8 cellular contexts compared by ENCODE assay signal in genomic region chr7:873367-874002, GRCh38. TPM values are rescaled to one million over a fixed set of nuclear protein-coding genes. Genes with fewer than 3 reads are reported as not detected.
DNase-seq lines count a peak whose midpoint lies in the region; ATAC-seq and TF ChIP-seq lines count a peak whose summit lies in the region.

No MANE protein-coding gene starts in this region.

- CTCF ChIA-PET in T-cell (lab: Charles Lee): interaction anchor here (0.5 to 1.8 kb wide), 8 partner anchors 46 to 532 kb away, joined by 3 to 10 read pairs (median 4); no protein-coding TSS in a partner anchor

- H3K4me1 ChIP-seq in adrenal gland (replicated peaks in 1 of 2): peaks cover 15 to 26% of the 10 kb centered on the region in 2 donors
- H3K4me1 ChIP-seq in vagina: peaks cover 32% of the 10 kb centered on the region

- TF ChIP-seq POLR2A in adrenal gland (IDR thresholded peaks at IDR 0.05): no peak
- no peak for TF ChIP-seq POLR2A in vagina (IDR thresholded peaks at IDR 0.05)

- ATAC-seq in T-cell (replicated peaks in 1 of 4) (peak; percentile 17 to 31 (median 22)), left cardiac atrium (peak; percentile 10 to 28), GM21515 (IDR thresholded peaks at IDR 0.05; ENCODE audit: unreplicated experiment) (no peak)

- no peak overlapping the region for H3K4me3 Mint-ChIP-seq in T-cell

- no peaks in the 10 kb centered on the region for H3K9me3 Mint-ChIP-seq in T-cell

- H3K27ac Mint-ChIP-seq in T-cell: peak overlapping the region; percentile 71

- DNase-seq in NCI-H1105 treated with DMSO at 0.1 percent for 48 hours (lab: John Stamatoyannopoulos, UW): peak; percentile 72
- peak; percentile 27 to 67 (median 48) for DNase-seq in T-cell
- peak; percentile 83 to 95 (median 90) for DNase-seq in adrenal gland
- peak; percentile 89 for DNase-seq in left cardiac atrium
- peak; percentile 81 for DNase-seq in putamen (ENCODE audit: low spot score)
- no peak for DNase-seq in vagina (ENCODE audit: extremely low spot score in 2 of 2)

- POLR2A ChIA-PET in T-cell (lab: Charles Lee): no interaction called here

- H3K4me3 ChIP-seq in adrenal gland: no peak overlapping the region
- no peak overlapping the region for H3K4me3 ChIP-seq in vagina

- H3K27ac ChIP-seq in adrenal gland: peak overlapping the region in 3 of 5 donors; percentile 54 to 62 (median 55)
- peak overlapping the region; percentile 91 for H3K27ac ChIP-seq in vagina

- peaks cover 0 to 29% of the 10 kb centered on the region in 2 donors for H3K36me3 ChIP-seq in adrenal gland (replicated peaks in 1 of 2)
- peaks cover 0 to 42% of the 10 kb centered on the region in 2 donors for H3K36me3 ChIP-seq in vagina

- no peaks in the 10 kb centered on the region for H3K9me3 ChIP-seq in adrenal gland (replicated peaks in 1 of 3)
- no peaks in the 10 kb centered on the region for H3K9me3 ChIP-seq in vagina

- peaks cover 28% of the 10 kb centered on the region for H3K36me3 Mint-ChIP-seq in T-cell

- no peaks in the 10 kb centered on the region for H3K27me3 Mint-ChIP-seq in T-cell

- WGBS in adrenal gland, 4 donors: 28 to 32% (median 31%) methylated on average over 17 to 18 of the region's 18 CpGs

- intact Hi-C loops in adrenal gland (cut with DNase I) (loop anchor here in 1 of 2 donors (2.0 to 5.0 kb wide), 2 partner anchors 87 to 551 kb away; no protein-coding TSS in a partner anchor), left cardiac atrium (cut with DNase I) (loop anchor here (5.0 to 10.0 kb wide), 4 partner anchors 46 to 89 kb away; no protein-coding TSS in a partner anchor), vagina (cut with DNase I) (loop anchor here (2.0 to 10.0 kb wide), 3 partner anchors 87 to 549 kb away; no protein-coding TSS in a partner anchor)

- TF ChIP-seq CTCF in GM12873 (IDR thresholded peaks at IDR 0.05; ENCODE audit: insufficient read depth, low read depth, low read length, missing control alignments) (peak; percentile 99), adrenal gland (IDR thresholded peaks at IDR 0.05) (peak; percentile 82 to 95 (median 94)), vagina (IDR thresholded peaks at IDR 0.05) (peak; percentile 75 to 89 (median 80))

- peaks cover 18 to 24% (median 22%) of the 10 kb centered on the region in 3 donors for H3K4me1 Mint-ChIP-seq in T-cell

- H3K27me3 ChIP-seq in adrenal gland (no peaks in the 10 kb centered on the region), vagina (no peaks in the 10 kb centered on the region)

RNA-seq across cellular contexts. Expression of gene GET4, which starts 2.9 kb away (rescaled TPM):
- 10 to 100 TPM; 52.2 to 76.4 (median 54.7) TPM for total RNA-seq in T-cell
- 100 to 1,000 TPM in 1 of 8 donors, 10 to 100 TPM in 7; 44.7 to 190 (median 69.1) TPM for total RNA-seq in adrenal gland
- polyA plus RNA-seq in adrenal gland: 100 to 1,000 TPM in 2 of 3 donors, 10 to 100 TPM in 1; 38.3 to 166 (median 164) TPM
- total RNA-seq in left cardiac atrium: 10 to 100 TPM; 17.8 to 28.3 TPM
- total RNA-seq in vagina: 35.8 TPM

RNA-seq across cellular contexts. Expression of gene SUN1, which starts 41.2 kb away (rescaled TPM):
- 100 to 1,000 TPM in 3 of 5 donors, 10 to 100 TPM in 2; 90.8 to 299 (median 279) TPM for total RNA-seq in T-cell
- total RNA-seq in adrenal gland: 100 to 1,000 TPM in 4 of 8 donors, 10 to 100 TPM in 4; 79.1 to 122 (median 99.9) TPM
- polyA plus RNA-seq in adrenal gland: 100 to 1,000 TPM in 2 of 3 donors, 10 to 100 TPM in 1; 28.7 to 114 (median 105) TPM
- total RNA-seq in left cardiac atrium: 100 to 1,000 TPM; 124 to 136 TPM
- total RNA-seq in vagina: 170 TPM

Comparison
In these comparisons a context has a peak if more than half of its experiments do, and no peak if none do; other contexts are left out.
1. DNase-seq: peak in NCI-H1105 treated with DMSO at 0.1 percent for 48 hours (single experiment), T-cell (34 of 34), adrenal gland (7 of 7), left cardiac atrium (single experiment) and putamen (single experiment); none in vagina (0 of 2).
2. Peak in every context shown above with its lines, with median percentiles within 50 percentile points of each other: CTCF ChIP-seq.